8 cellular contexts compared by ENCODE assay signal in the genomic region with DNA sequence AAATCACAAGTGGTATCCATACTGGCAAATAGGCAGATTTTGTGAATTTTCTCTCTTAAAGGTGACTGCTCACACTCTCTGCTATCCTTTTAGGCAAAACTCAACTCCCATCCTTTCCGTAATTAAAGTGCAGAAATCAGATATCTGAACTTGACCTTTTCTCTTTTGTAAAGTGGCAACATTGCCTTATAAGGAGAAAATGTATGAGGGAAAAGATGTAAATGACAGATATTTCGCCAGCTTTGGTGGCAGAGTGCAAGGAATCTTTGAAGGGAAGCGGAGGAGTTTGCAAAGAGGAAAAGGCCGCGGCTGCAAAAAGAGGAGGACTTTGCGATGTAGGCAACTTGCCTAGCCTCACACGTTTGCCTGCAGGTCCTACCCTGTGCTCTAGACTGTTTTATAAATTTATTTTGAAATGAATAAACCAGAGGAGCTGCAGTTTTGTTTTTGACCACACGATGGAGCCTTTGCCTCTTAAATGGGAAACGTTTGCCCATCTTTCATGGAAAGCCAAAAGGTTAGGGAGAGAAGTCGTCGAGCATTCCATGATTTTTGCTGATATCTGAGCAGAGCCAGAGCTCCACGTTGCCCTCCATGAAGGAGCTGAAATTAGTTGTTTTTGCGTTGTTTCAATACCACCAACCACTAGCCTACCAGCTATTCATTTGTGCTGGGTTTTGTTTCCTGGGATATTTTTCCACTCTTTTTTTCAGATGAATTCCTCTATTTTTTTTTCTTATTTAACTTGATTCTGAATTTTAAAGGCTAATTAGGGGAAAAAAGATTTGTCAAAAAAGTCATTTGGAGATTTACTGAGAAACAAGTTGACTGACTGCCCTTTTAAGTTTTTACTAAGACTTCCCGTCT.
DNase-seq lines count a peak whose midpoint lies in the region; ATAC-seq and TF ChIP-seq lines count a peak whose summit lies in the region.

No MANE protein-coding gene starts in this region.

- POLR2A ChIA-PET in SK-N-SH (lab: Yijun Ruan, JAX), result no interaction called here

- no peak overlapping the region for H3K4me2 ChIP-seq in SK-N-SH

- TF ChIP-seq EP300 in SK-N-SH (IDR thresholded peaks at IDR 0.05; ENCODE audit: borderline replicate concordance in 1 of 2, low read depth in 1 of 2, low read length in 1 of 2), result no peak

- intact Hi-C loops in prostate gland (cut with DNase I), result no loop called here
- intact Hi-C loops in sciatic nerve (cut with DNase I), result no loop called here

- no peak for TF ChIP-seq POLR2A in prostate gland (IDR thresholded peaks at IDR 0.05)

- H3K9me3 ChIP-seq in SK-N-SH (no peaks in the 10 kb centered on the region), prostate gland (no peaks in the 10 kb centered on the region)

- peak; percentile 18 for DNase-seq in stimulated activated CD4-positive, alpha-beta T cell treated with anti-CD3 and anti-CD28 coated beads, Interleukin-15, amount 100 ng/mL, for 24 hours
- DNase-seq in stimulated activated CD4-positive, alpha-beta T cell treated with anti-CD3 and anti-CD28 coated beads, Interleukin-4, amount 100 ng/mL, for 24 hours, result no peak
- DNase-seq in NCI-H1105 (lab: John Stamatoyannopoulos, UW), result peak; percentile 54
- peak; percentile 41 for DNase-seq in SK-N-SH
- DNase-seq in fibroblast of pulmonary artery (ENCODE audit: low read depth), result peak; percentile 63
- peak; percentile 26 for DNase-seq in prostate gland (ENCODE audit: low spot score)
- DNase-seq in sciatic nerve (ENCODE audit: low spot score), result no peak

- peak; percentile 69 for TF ChIP-seq RAD21 in SK-N-SH (IDR thresholded peaks at IDR 0.05; ENCODE audit: low read length)

- 0 out of 4 replicates have a peak, but pooled peaks cover 0 to 5% of the 10 kb centered on the region in 2 experiments for H3K4me1 ChIP-seq in SK-N-SH (ENCODE audit: control insufficient read depth in 1 of 2, insufficient read depth in 2 of 2, low read depth in 1 of 2, low read length in 1 of 2)
- H3K4me1 ChIP-seq in prostate gland (replicated peaks), result no peaks in the 10 kb centered on the region

- H3K9ac ChIP-seq in SK-N-SH, result no peak overlapping the region

- no peak overlapping the region for H2AFZ ChIP-seq in SK-N-SH (ENCODE audit: low read depth)

- no peaks in the 10 kb centered on the region for H3F3A ChIP-seq in SK-N-SH (replicated peaks; ENCODE audit: insufficient read depth)

- TF ChIP-seq CTCF in SK-N-SH (IDR thresholded peaks at IDR 0.05) (peak; percentile 84), fibroblast of pulmonary artery (IDR thresholded peaks at IDR 0.05; ENCODE audit: low read length, missing control alignments) (peak; percentile 84), prostate gland (IDR thresholded peaks at IDR 0.05) (peak; percentile 28 to 63 (median 60))

- H3K36me3 ChIP-seq in SK-N-SH (replicated peaks in 1 of 2; ENCODE audit: control insufficient read depth in 1 of 2, insufficient read depth in 2 of 2, low read length in 1 of 2) (no peaks in the 10 kb centered on the region), prostate gland (no peaks in the 10 kb centered on the region)

- 9% methylated on average over 14 of the region's 14 CpGs for WGBS in SK-N-SH (ENCODE audit: low lambda C conversion rate)
- WGBS in prostate gland, result 21% methylated on average over 14 of the region's 14 CpGs

- H3K27me3 ChIP-seq in SK-N-SH (ENCODE audit: insufficient read depth) (peaks cover 4% of the 10 kb centered on the region; the same call in 1 of the 2 replicates), prostate gland (replicated peaks; ENCODE audit: insufficient read depth) (peaks cover 2% of the 10 kb centered on the region)

- ATAC-seq in sciatic nerve, result no peak
- no peak for ATAC-seq in HG03378 (IDR thresholded peaks at IDR 0.05; ENCODE audit: unreplicated experiment)

- CTCF ChIA-PET in SK-N-SH (lab: Yijun Ruan, JAX), result interaction anchor here (0.6 to 2.8 kb wide), 17 partner anchors 8 to 1288 kb away, joined by 3 to 9 read pairs (median 4); no protein-coding TSS in a partner anchor

- H3K4me3 ChIP-seq in SK-N-SH (ENCODE audit: low read depth in 2 of 2, low read length in 1 of 2) (peak overlapping the region in 1 of 2 experiments; percentile 14; a peak in 1 of 4 replicates), fibroblast of pulmonary artery (replicated peaks; ENCODE audit: low read depth, low read length) (no peak overlapping the region), prostate gland (no peak overlapping the region)

- no peak overlapping the region for H3K27ac ChIP-seq in SK-N-SH (ENCODE audit: low read depth in 2 of 2, low read length in 1 of 2)
- H3K27ac ChIP-seq in prostate gland, result no peak overlapping the region

- no peaks in the 10 kb centered on the region for H3K9me2 ChIP-seq in SK-N-SH

- H4K20me1 ChIP-seq in SK-N-SH (ENCODE audit: insufficient read depth), result no peaks in the 10 kb centered on the region

- no peaks in the 10 kb centered on the region for H3K79me2 ChIP-seq in SK-N-SH (ENCODE audit: insufficient read depth)

TF ChIP-seq in SK-N-SH, 30 proteins besides CTCF, POLR2A, EP300 and RAD21:
- TF ChIP-seq SMC3 (IDR thresholded peaks at IDR 0.05; ENCODE audit: low read depth, low read length), result peak; percentile 49; the same call in 1 of the 2 replicates
- TF ChIP-seq POLR2AphosphoS5 (IDR thresholded peaks at IDR 0.05; ENCODE audit: low read depth, low read length), result no peak

Comparison
In these comparisons a context has a peak if more than half of its experiments do, and no peak if none do; other contexts are left out.
1. DNase-seq: peak in stimulated activated CD4-positive, alpha-beta T cell treated with anti-CD3 and anti-CD28 coated beads, Interleukin-15, amount 100 ng/mL, for 24 hours (single experiment), NCI-H1105 (single experiment), SK-N-SH (single experiment), fibroblast of pulmonary artery (single experiment) and prostate gland (single experiment); none in stimulated activated CD4-positive, alpha-beta T cell treated with anti-CD3 and anti-CD28 coated beads, Interleukin-4, amount 100 ng/mL, for 24 hours (single experiment) and sciatic nerve (single experiment).
2. Peak in every context shown above with its lines, with median percentiles within 50 percentile points of each other: CTCF ChIP-seq.